8 cellular contexts compared by ENCODE assay signal in the genomic region with DNA sequence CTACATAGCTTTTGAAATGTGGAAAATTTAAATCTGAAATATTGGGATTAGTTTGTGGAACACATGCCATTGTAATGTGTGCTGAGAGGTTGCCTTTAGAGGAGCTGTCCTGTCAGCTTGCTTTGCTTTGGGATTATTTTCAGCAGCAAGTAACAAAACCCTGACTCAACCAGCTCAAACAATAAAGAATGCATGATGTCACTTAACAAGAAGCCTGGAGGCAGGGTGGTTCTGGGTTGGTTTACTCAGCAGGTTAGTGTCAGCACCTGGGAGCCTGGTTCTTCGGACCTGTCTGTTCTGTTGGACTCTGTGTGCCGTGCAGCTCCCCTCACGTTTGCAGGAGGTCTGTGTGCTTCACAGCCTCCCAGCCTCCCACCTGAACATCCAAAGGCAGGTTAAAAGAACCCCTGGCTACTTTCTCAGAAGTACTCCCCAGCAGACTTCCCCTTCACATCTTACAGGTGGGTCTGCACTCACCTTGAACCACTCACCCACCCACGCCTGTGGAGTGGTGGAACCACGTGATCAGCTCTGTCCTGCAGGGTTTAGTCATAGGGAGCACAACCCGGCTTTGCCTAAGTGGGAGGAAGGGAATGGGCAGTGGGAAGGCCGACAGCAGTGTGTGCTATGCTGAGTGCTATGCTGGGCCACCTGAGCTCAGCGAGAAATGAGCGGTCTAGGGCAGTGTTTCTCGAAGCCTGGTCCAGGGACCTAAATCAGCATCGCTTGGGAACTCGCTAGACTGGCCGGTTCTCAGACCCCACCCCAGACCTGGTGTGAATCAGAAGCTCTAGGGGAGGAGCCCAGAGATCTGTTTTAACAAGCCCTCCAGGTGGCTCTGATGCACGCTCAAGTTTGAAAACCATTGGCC. TPM values are rescaled to one million over a fixed set of nuclear protein-coding genes. Genes with fewer than 3 reads are reported as not detected.
DNase-seq lines count a peak whose midpoint lies in the region; ATAC-seq and TF ChIP-seq lines count a peak whose summit lies in the region.

No MANE protein-coding gene starts in this region.

- H3K27ac Mint-ChIP-seq in central memory CD8-positive, alpha-beta T cell (ENCODE audit: low read depth): peak overlapping the region; percentile 93
- peak overlapping the region; percentile 89 to 95 for H3K27ac Mint-ChIP-seq in natural killer cell

- DNase-seq in GM04503 (ENCODE audit: low read depth) (peak; percentile 61), NCI-H69 (lab: John Stamatoyannopoulos, UW) (peak; percentile 61), natural killer cell (no peak), NCI-H1930 (lab: John Stamatoyannopoulos, UW) (no peak), ecto neural progenitor cell (ENCODE audit: low spot score) (no peak), GM13977 (ENCODE audit: low spot score) (no peak), Ammon's horn (ENCODE audit: low spot score) (no peak)
- no peak for DNase-seq in central memory CD8-positive, alpha-beta T cell (ENCODE audit: low spot score in 2 of 2)

- H3K9me3 Mint-ChIP-seq in central memory CD8-positive, alpha-beta T cell: no peaks in the 10 kb centered on the region
- no peaks in the 10 kb centered on the region for H3K9me3 Mint-ChIP-seq in natural killer cell

- TF ChIP-seq CTCF in natural killer cell (IDR thresholded peaks at IDR 0.05): no peak
- TF ChIP-seq CTCF in GM13977 (IDR thresholded peaks at IDR 0.05; ENCODE audit: extremely low read depth, insufficient read depth, missing control alignments): no peak

- peaks cover 41% of the 10 kb centered on the region for H3K4me1 Mint-ChIP-seq in central memory CD8-positive, alpha-beta T cell
- peaks cover 61 to 70% of the 10 kb centered on the region in 2 donors for H3K4me1 Mint-ChIP-seq in natural killer cell

- no peaks in the 10 kb centered on the region for H3K27me3 Mint-ChIP-seq in central memory CD8-positive, alpha-beta T cell
- H3K27me3 Mint-ChIP-seq in natural killer cell (ENCODE audit: low read depth in 2 of 2): peaks cover 0 to 5% of the 10 kb centered on the region in 2 donors

- H3K4me3 Mint-ChIP-seq in central memory CD8-positive, alpha-beta T cell: peak overlapping the region; percentile 70
- H3K4me3 Mint-ChIP-seq in natural killer cell: peak overlapping the region; percentile 77

- in situ Hi-C loops in GM13977 (cut with MboI; ENCODE audit: low pct_unique_long_range_greater_than_20kb, low sequenced_read_pairs, unreplicated experiment): no loop called here

- intact Hi-C loops in natural killer cell (cut with micrococcal nuclease): no loop called here

- H3K36me3 Mint-ChIP-seq in central memory CD8-positive, alpha-beta T cell (ENCODE audit: insufficient read depth): peaks cover 22% of the 10 kb centered on the region
- H3K36me3 Mint-ChIP-seq in natural killer cell: no peaks in the 10 kb centered on the region

- no peak for ATAC-seq in central memory CD8-positive, alpha-beta T cell (replicated peaks; ENCODE audit: extremely low read depth, poor library complexity, severe bottlenecking)
- ATAC-seq in natural killer cell: no peak

RNA-seq across cellular contexts. Expression of gene TMEM131L, which starts 20.4 kb away (rescaled TPM):
- 100 to 1,000 TPM in 1 of 3 donors, 10 to 100 TPM in 2; 67.8 to 105 (median 71.1) TPM for total RNA-seq in natural killer cell

Comparison
In these comparisons a context has a peak if more than half of its experiments do, and no peak if none do; other contexts are left out.
1. DNase-seq: peak in GM04503 (single experiment) and NCI-H69 (single experiment); none in central memory CD8-positive, alpha-beta T cell (0 of 2), natural killer cell (single experiment), NCI-H1930 (0 of 2), ecto neural progenitor cell (single experiment), GM13977 (single experiment) and Ammon's horn (single experiment).